In the genomic region with DNA sequence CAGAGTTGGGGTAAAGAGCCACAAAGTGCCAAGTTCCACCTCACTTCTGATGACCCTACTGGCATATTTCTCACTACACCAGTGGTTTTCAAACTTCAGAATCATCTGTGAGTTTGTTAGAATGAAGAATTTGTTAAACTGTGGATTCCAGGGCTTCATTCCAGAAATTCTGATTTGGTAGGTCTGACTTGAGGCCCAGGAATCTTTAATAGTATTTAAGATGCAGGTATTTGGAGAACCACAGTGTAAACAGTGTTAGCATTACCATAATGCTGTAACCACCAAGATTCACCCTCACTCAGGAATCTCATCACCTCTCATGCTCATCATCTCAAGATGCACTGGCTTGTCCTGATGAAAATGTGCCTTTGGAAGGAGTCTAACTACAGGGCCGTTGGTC, we compare ENCODE assay signal across 19 cellular contexts. TPM values are rescaled to one million over a fixed set of nuclear protein-coding genes. Genes with fewer than 3 reads are reported as not detected.
DNase-seq lines count a peak whose midpoint lies in the region; TF ChIP-seq lines count a peak whose summit lies in the region.
"Had no signal": no experiment of that assay in that cellular context is flagged by ENCODE, and none has a peak within 500 bp of the region (broad histone marks: within the 10 kb centered on the region; RNA-seq: fewer than 3 reads in every experiment).

No MANE protein-coding gene starts in this region.

- no peaks in the 10 kb centered on the region for H3K9me3 Mint-ChIP-seq in activated T-helper 2 cell treated with anti-CD3 and anti-CD28 coated beads, Interferon-gamma antibody, Interleukin-2, Interleukin-4, amounts not matched to agents 10 μg/mL and 5 μg/mL and 100 μg/mL, durations not matched to agents 14 hours and 24 hours and 36 hours
- H3K9me3 Mint-ChIP-seq: CD8-positive, alpha-beta T cell had no signal

- no peak overlapping the region for H3K4me3 Mint-ChIP-seq in activated T-helper 2 cell treated with anti-CD3 and anti-CD28 coated beads, Interferon-gamma antibody, Interleukin-2, Interleukin-4, amounts not matched to agents 10 μg/mL and 5 μg/mL and 100 μg/mL, durations not matched to agents 14 hours and 24 hours and 36 hours (ENCODE audit: low read depth)
- H3K4me3 Mint-ChIP-seq: CD8-positive, alpha-beta T cell had no signal

- H3K27ac Mint-ChIP-seq in activated T-helper 2 cell treated with anti-CD3 and anti-CD28 coated beads, Interferon-gamma antibody, Interleukin-2, Interleukin-4, amounts not matched to agents 10 μg/mL and 5 μg/mL and 100 μg/mL, durations not matched to agents 14 hours and 24 hours and 36 hours: no peak overlapping the region
- H3K27ac Mint-ChIP-seq: CD8-positive, alpha-beta T cell had no signal

- no peaks in the 10 kb centered on the region for H3K27me3 Mint-ChIP-seq in activated T-helper 2 cell treated with anti-CD3 and anti-CD28 coated beads, Interferon-gamma antibody, Interleukin-2, Interleukin-4, amounts not matched to agents 10 μg/mL and 5 μg/mL and 100 μg/mL, durations not matched to agents 14 hours and 24 hours and 36 hours (ENCODE audit: low read depth)

- intact Hi-C loops in activated T-helper 2 cell treated with anti-CD3 and anti-CD28 coated beads, Interferon-gamma antibody, Interleukin-2, Interleukin-4, amounts not matched to agents 10 μg/mL and 5 μg/mL and 100 μg/mL, durations not matched to agents 14 hours and 24 hours and 36 hours (cut with micrococcal nuclease): no loop called here
- intact Hi-C loops in posterior cingulate gyrus (cut with DNase I): no loop called here

- DNase-seq in A172 (ENCODE audit: low spot score): peak; percentile 34
- DNase-seq in GM04503 (ENCODE audit: low read depth): peak; percentile 11
- DNase-seq in amniotic epithelial cell (ENCODE audit: low read depth): peak; percentile 46
- peak; percentile 7 for DNase-seq in epithelial cell of proximal tubule (ENCODE audit: low read depth)
- DNase-seq in activated T-helper 2 cell treated with anti-CD3 and anti-CD28 coated beads, Interferon-gamma antibody, Interleukin-2, Interleukin-4, amounts not matched to agents 10 μg/mL and 5 μg/mL and 100 μg/mL, durations not matched to agents 14 hours and 24 hours and 36 hours (ENCODE audit: low spot score): no peak
- DNase-seq in posterior cingulate gyrus: no peak
- no peak for DNase-seq in pons (ENCODE audit: low spot score)
- DNase-seq in stimulated activated CD4-positive, alpha-beta T cell treated with anti-CD3 and anti-CD28 coated beads, Interleukin-12 subunit alpha, Interleukin-12 subunit beta, amount 100 ng/mL, for 4 hours: no peak
- DNase-seq: CD8-positive, alpha-beta T cell; DMS53; KBM-7; NCI-H1105 treated with DMSO at 0.1 percent for 48 hours; NCI-H1694; NCI-H2081 treated with DMSO at 0.1 percent for 48 hours; NCI-H510A; NCI-H748 treated with DMSO at 0.1 percent for 48 hours; NK-92 treated with Interleukin-12 subunit alpha and Interleukin-12 subunit beta, amount 100 ng/mL, for 24 hours; Right ventricle myocardium superior had no signal

- no peak overlapping the region for H3K4me3 ChIP-seq in epithelial cell of proximal tubule (ENCODE audit: low read depth, low read length)
- H3K4me3 ChIP-seq: BLaER1 treated with 17β-estradiol and CSF1 and Interleukin-3, amounts not matched to agents 10 nM and 100 nM had no signal

- TF ChIP-seq CTCF in epithelial cell of proximal tubule (conservative IDR thresholded peaks at IDR 0.05; ENCODE audit: low read depth, low read length): no peak

- H3K4me1 Mint-ChIP-seq in activated T-helper 2 cell treated with anti-CD3 and anti-CD28 coated beads, Interferon-gamma antibody, Interleukin-2, Interleukin-4, amounts not matched to agents 10 μg/mL and 5 μg/mL and 100 μg/mL, durations not matched to agents 14 hours and 24 hours and 36 hours (ENCODE audit: low read depth): no peaks in the 10 kb centered on the region

- H3K36me3 Mint-ChIP-seq in activated T-helper 2 cell treated with anti-CD3 and anti-CD28 coated beads, Interferon-gamma antibody, Interleukin-2, Interleukin-4, amounts not matched to agents 10 μg/mL and 5 μg/mL and 100 μg/mL, durations not matched to agents 14 hours and 24 hours and 36 hours (ENCODE audit: low read depth): no peaks in the 10 kb centered on the region
- H3K36me3 Mint-ChIP-seq: CD8-positive, alpha-beta T cell had no signal

RNA-seq across cellular contexts. Expression of a gene that starts 6.0 kb away (rescaled TPM):
- 2.4 and 3.5 TPM in 2 replicates for total RNA-seq in A172 (2014; rRNA removed; shearing (Covaris generic))
- total RNA-seq in epithelial cell of proximal tubule: 0.40 and 1.2 TPM in 2 replicates
- 0.28 and 0.52 TPM in 2 replicates for total RNA-seq in activated T-helper 2 cell treated with anti-CD3 and anti-CD28 coated beads, Interferon-gamma antibody, Interleukin-2, Interleukin-4, amounts not matched to agents 10 μg/mL and 5 μg/mL and 100 μg/mL, durations not matched to agents 14 hours and 24 hours and 36 hours

Comparison
In these comparisons a context has a peak if more than half of its experiments do, and no peak if none do; other contexts are left out.
1. DNase-seq: peak in A172 (single experiment), GM04503 (single experiment), amniotic epithelial cell (single experiment) and epithelial cell of proximal tubule (single experiment); none in activated T-helper 2 cell treated with anti-CD3 and anti-CD28 coated beads, Interferon-gamma antibody, Interleukin-2, Interleukin-4, amounts not matched to agents 10 μg/mL and 5 μg/mL and 100 μg/mL, durations not matched to agents 14 hours and 24 hours and 36 hours (single experiment), posterior cingulate gyrus (0 of 10), pons (single experiment) and stimulated activated CD4-positive, alpha-beta T cell treated with anti-CD3 and anti-CD28 coated beads, Interleukin-12 subunit alpha, Interleukin-12 subunit beta, amount 100 ng/mL, for 4 hours (single experiment).